Comparison of ENCODE assay signal across 31 cellular contexts in the genomic region with DNA sequence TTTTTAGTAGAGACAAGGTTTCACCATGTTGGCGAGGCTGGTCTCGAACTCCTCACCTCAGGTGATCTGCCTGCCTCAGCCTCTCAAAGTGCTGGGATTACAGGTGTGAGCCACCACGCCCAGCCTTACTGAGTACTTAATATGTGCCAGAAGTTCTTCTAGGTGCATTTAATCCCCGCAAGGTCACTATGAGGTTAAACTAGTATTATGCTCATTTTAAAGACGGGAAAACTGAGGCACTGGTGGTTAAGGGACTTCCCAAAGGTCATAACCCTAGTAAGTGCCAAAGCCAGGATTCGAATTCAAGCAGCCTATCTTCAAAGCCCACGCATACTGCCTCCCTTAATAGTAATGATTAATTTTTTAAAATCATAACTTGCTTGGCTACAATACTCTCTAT. TPM values are rescaled to one million over a fixed set of nuclear protein-coding genes. Genes with fewer than 3 reads are reported as not detected.
DNase-seq lines count a peak whose midpoint lies in the region; ATAC-seq, FAIRE-seq and TF ChIP-seq lines count a peak whose summit lies in the region.
"Had no signal": no experiment of that assay in that cellular context is flagged by ENCODE, and none has a peak within 500 bp of the region (broad histone marks: within the 10 kb centered on the region; RNA-seq: fewer than 3 reads in every experiment).

No MANE protein-coding gene starts in this region.

- H3K9me3 ChIP-seq in HepG2 (ENCODE audit: low read length), result no peaks in the 10 kb centered on the region
- H3K9me3 ChIP-seq in right lobe of liver, result no peaks in the 10 kb centered on the region
- no peaks in the 10 kb centered on the region for H3K9me3 ChIP-seq in esophagus muscularis mucosa
- no peaks in the 10 kb centered on the region for H3K9me3 ChIP-seq in neuronal stem cell (replicated peaks in 1 of 2; ENCODE audit: control insufficient read depth in 2 of 2, insufficient read depth in 1 of 2, low read depth in 1 of 2, low read length in 2 of 2)
- H3K9me3 ChIP-seq in uterus, result no peaks in the 10 kb centered on the region
- no peaks in the 10 kb centered on the region for H3K9me3 ChIP-seq in tibial nerve
- H3K9me3 ChIP-seq: A549; BLaER1 treated with 17β-estradiol and CSF1 and Interleukin-3, amounts not matched to agents 10 nM and 100 nM; SJSA1 had no signal

- peaks cover 0 to 52% of the 10 kb centered on the region in 2 experiments; a peak in 4 of 5 replicates for H3K27me3 ChIP-seq in HepG2 (ENCODE audit: control insufficient read depth in 1 of 2, insufficient read depth in 2 of 2, low read length in 2 of 2)
- no peaks in the 10 kb centered on the region for H3K27me3 ChIP-seq in right lobe of liver
- H3K27me3 ChIP-seq in esophagus muscularis mucosa, result peaks cover 0 to 58% (median 0%) of the 10 kb centered on the region in 4 donors
- peaks cover 0 to 3% (median 0%) of the 10 kb centered on the region in 3 experiments for H3K27me3 ChIP-seq in neuronal stem cell (ENCODE audit: control insufficient read depth in 3 of 3, insufficient read depth in 3 of 3, low read depth in 1 of 3, low read length in 3 of 3)
- H3K27me3 ChIP-seq in uterus, result no peaks in the 10 kb centered on the region
- H3K27me3 ChIP-seq in tibial nerve, result peaks cover 0 to 22% of the 10 kb centered on the region in 2 donors
- H3K27me3 ChIP-seq: BLaER1 treated with 17β-estradiol and CSF1 and Interleukin-3, amounts not matched to agents 10 nM and 100 nM had no signal

- no peak for TF ChIP-seq CTCF in HepG2 (CRISPR knock-in tag; IDR thresholded peaks at IDR 0.05)
- no peak for TF ChIP-seq CTCF in right lobe of liver (IDR thresholded peaks at IDR 0.05)
- no peak for TF ChIP-seq CTCF in esophagus muscularis mucosa (IDR thresholded peaks at IDR 0.05)
- no peak for TF ChIP-seq CTCF in uterus (IDR thresholded peaks at IDR 0.05)
- no peak for TF ChIP-seq CTCF in tibial nerve (IDR thresholded peaks at IDR 0.05)

- no peak for DNase-seq in HepG2 (ENCODE audit: low spot score)
- DNase-seq in right lobe of liver, result no peak
- DNase-seq in esophagus muscularis mucosa (ENCODE audit: extremely low spot score), result no peak
- no peak for DNase-seq in neuronal stem cell (ENCODE audit: low spot score)
- DNase-seq in uterus, result no peak
- DNase-seq in NK-92 treated with Interleukin-12 subunit alpha and Interleukin-12 subunit beta, amount 100 ng/mL, for 24 hours (lab: John Stamatoyannopoulos, UW), result no peak
- DNase-seq in tibial nerve (ENCODE audit: low spot score in 2 of 2), result no peak
- no peak for DNase-seq in nucleus accumbens (lab: John Stamatoyannopoulos, UW)
- DNase-seq: AML-193; CD4-positive, alpha-beta T cell; COR-L47; DMS53; KBM-7; MV-4-11; NCI-H1105; NCI-H1436 treated with DMSO at 0.1 percent for 48 hours; NCI-H187 treated with DMSO at 0.1 percent for 48 hours; NCI-H446; NCI-H524 treated with DMSO at 0.1 percent for 48 hours; NCI-H774; PC-3 had no signal

- no peak overlapping the region for H2BK15ac ChIP-seq in neuronal stem cell (ENCODE audit: low read length)

- no peak for TF ChIP-seq RAD21 in HepG2 (CRISPR knock-in tag; IDR thresholded peaks at IDR 0.05)

- H3K9ac ChIP-seq in HepG2 (ENCODE audit: insufficient read depth, low read depth, low read length) (no peak overlapping the region), neuronal stem cell (ENCODE audit: low read depth, low read length, poor library complexity) (no peak overlapping the region)
- H3K9ac ChIP-seq: BLaER1 treated with 17β-estradiol and CSF1 and Interleukin-3, amounts not matched to agents 10 nM and 100 nM had no signal

- no peak overlapping the region for H3K4me3 ChIP-seq in HepG2 (replicated peaks in 1 of 3; ENCODE audit: insufficient read depth in 1 of 3, low read depth in 2 of 3, low read length in 3 of 3)
- H3K4me3 ChIP-seq in right lobe of liver, result no peak overlapping the region
- no peak overlapping the region for H3K4me3 ChIP-seq in esophagus muscularis mucosa
- H3K4me3 ChIP-seq in neuronal stem cell (ENCODE audit: low read length in 2 of 2), result no peak overlapping the region
- no peak overlapping the region for H3K4me3 ChIP-seq in uterus
- no peak overlapping the region for H3K4me3 ChIP-seq in tibial nerve
- H3K4me3 ChIP-seq: A549; BLaER1 treated with 17β-estradiol and CSF1 and Interleukin-3, amounts not matched to agents 10 nM and 100 nM; SJSA1 had no signal

- no peak overlapping the region for H3K14ac ChIP-seq in neuronal stem cell (ENCODE audit: low read length)

- TF ChIP-seq POLR2A in HepG2 (IDR thresholded peaks at IDR 0.05; ENCODE audit: insufficient read depth in 1 of 2, low read depth in 2 of 2, low read length in 2 of 2) (no peak), right lobe of liver (IDR thresholded peaks at IDR 0.05) (no peak), esophagus muscularis mucosa (IDR thresholded peaks at IDR 0.05; ENCODE audit: low read depth) (no peak), uterus (IDR thresholded peaks at IDR 0.05) (no peak), tibial nerve (IDR thresholded peaks at IDR 0.05) (no peak)

- no peaks in the 10 kb centered on the region for H3K79me2 ChIP-seq in HepG2 (ENCODE audit: insufficient read depth, low read length)

- no peaks in the 10 kb centered on the region for H3K36me3 ChIP-seq in HepG2 (replicated peaks in 1 of 2; ENCODE audit: control insufficient read depth in 1 of 2, insufficient read depth in 2 of 2, low read length in 2 of 2)
- no peaks in the 10 kb centered on the region for H3K36me3 ChIP-seq in right lobe of liver
- H3K36me3 ChIP-seq in esophagus muscularis mucosa, result no peaks in the 10 kb centered on the region
- no peaks in the 10 kb centered on the region for H3K36me3 ChIP-seq in neuronal stem cell (replicated peaks in 1 of 2; ENCODE audit: control insufficient read depth in 2 of 2, insufficient read depth in 2 of 2, low read length in 2 of 2)
- no peaks in the 10 kb centered on the region for H3K36me3 ChIP-seq in uterus
- no peaks in the 10 kb centered on the region for H3K36me3 ChIP-seq in tibial nerve
- H3K36me3 ChIP-seq: BLaER1 treated with 17β-estradiol and CSF1 and Interleukin-3, amounts not matched to agents 10 nM and 100 nM; SJSA1 had no signal

- ATAC-seq in HepG2 (no peak), right lobe of liver (no peak)
- ATAC-seq: PC-3 had no signal

- CTCF ChIA-PET in HepG2 (lab: Yijun Ruan, JAX; ENCODE audit: low intra/inter-chr PET ratio, low total read pairs), result no interaction called here

- H3K27ac ChIP-seq in HepG2 (ENCODE audit: extremely low read length, insufficient read depth, low read length) (no peak overlapping the region), right lobe of liver (no peak overlapping the region), esophagus muscularis mucosa (replicated peaks in 1 of 4) (peak overlapping the region in 3 of 4 donors; percentile 49 to 68 (median 50)), neuronal stem cell (replicated peaks; ENCODE audit: low read length) (no peak overlapping the region), uterus (peak overlapping the region; percentile 20 to 33), tibial nerve (peak overlapping the region in 1 of 4 donors; percentile 15)
- H3K27ac ChIP-seq: A549; BLaER1 treated with 17β-estradiol and CSF1 and Interleukin-3, amounts not matched to agents 10 nM and 100 nM; SJSA1 had no signal

- peak overlapping the region; percentile 40 for H2AK5ac ChIP-seq in neuronal stem cell (ENCODE audit: low read depth, low read length)

- in situ Hi-C loops in HepG2 (cut with HindIII; ENCODE audit: extremely low pct_ligation_motif_present, low pct_unique_long_range_greater_than_20kb), result no loop called here

- H2AFZ ChIP-seq in HepG2 (ENCODE audit: low read length), result no peak overlapping the region
- H2AFZ ChIP-seq in neuronal stem cell (ENCODE audit: low read length), result no peak overlapping the region

- H3K79me1 ChIP-seq in neuronal stem cell (ENCODE audit: low read depth, low read length), result no peaks in the 10 kb centered on the region

- H3K4me1 ChIP-seq in HepG2 (ENCODE audit: insufficient read depth, low read length) (0 out of 2 replicates have a peak, but pooled peaks cover 5% of the 10 kb centered on the region), right lobe of liver (no peaks in the 10 kb centered on the region), esophagus muscularis mucosa (peaks cover 0 to 32% (median 8%) of the 10 kb centered on the region in 4 donors), neuronal stem cell (ENCODE audit: control insufficient read depth in 2 of 2, insufficient read depth in 1 of 2, low read depth in 1 of 2, low read length in 2 of 2) (peaks cover 6 to 11% of the 10 kb centered on the region in 2 donors), uterus (no peaks in the 10 kb centered on the region), tibial nerve (peaks cover 0 to 10% (median 0%) of the 10 kb centered on the region in 4 donors)
- H3K4me1 ChIP-seq: A549, SJSA1 had no signal

- WGBS in HepG2 (ENCODE audit: low lambda C conversion rate), result 19% methylated on average over 7 of the region's 7 CpGs
- 64% methylated on average over 7 of the region's 7 CpGs for WGBS in right lobe of liver (ENCODE audit: insufficient coverage, low coverage, low lambda C conversion rate, missing lambda C conversion rate)
- 82% methylated on average over 7 of the region's 7 CpGs for WGBS in esophagus muscularis mucosa
- no CpG with 5 or more reads among the region's 7 CpGs for WGBS in neuronal stem cell (ENCODE audit: extremely low coverage in 2 of 2, insufficient read length in 2 of 2, insufficient replicate concordance in 1 of 2), 2 donors
- WGBS in tibial nerve, 2 donors, result 92% methylated on average over 7 of the region's 7 CpGs

- H3K4ac ChIP-seq in neuronal stem cell (ENCODE audit: low read length), result no peak overlapping the region

- TF ChIP-seq EP300 in HepG2 (IDR thresholded peaks at IDR 0.05; ENCODE audit: low read depth in 2 of 2, low read length in 2 of 2) (no peak), HepG2 (CRISPR knock-in tag; IDR thresholded peaks at IDR 0.05; ENCODE audit: borderline replicate concordance) (no peak), esophagus muscularis mucosa (IDR thresholded peaks at IDR 0.05) (no peak), tibial nerve (IDR thresholded peaks at IDR 0.05) (no peak)

- no peak overlapping the region for H4K91ac ChIP-seq in neuronal stem cell (ENCODE audit: low read depth, low read length, poor library complexity)

- no peak overlapping the region for H4K8ac ChIP-seq in neuronal stem cell (ENCODE audit: low read depth, low read length)

- H3K23ac ChIP-seq in neuronal stem cell (ENCODE audit: low read depth, low read length, poor library complexity), result no peak overlapping the region

- no peak overlapping the region for H3K18ac ChIP-seq in neuronal stem cell (ENCODE audit: low read length)

- POLR2A ChIA-PET in HepG2 (lab: Yijun Ruan, JAX), result no interaction called here

- H2BK120ac ChIP-seq in neuronal stem cell (ENCODE audit: low read depth, low read length), result no peak overlapping the region

- no TSS peak for BruUV-seq in HepG2 (replicated peaks; lab: Mats Ljungman, UMichigan)

- no peaks in the 10 kb centered on the region for H4K20me1 ChIP-seq in HepG2 (ENCODE audit: insufficient read depth, low read length)
- H4K20me1 ChIP-seq: BLaER1 treated with 17β-estradiol and CSF1 and Interleukin-3, amounts not matched to agents 10 nM and 100 nM had no signal

- intact Hi-C loops in HepG2 (cut with micrococcal nuclease; ENCODE audit: unreplicated experiment), result no loop called here
- intact Hi-C loops in right lobe of liver (cut with DNase I), result no loop called here
- intact Hi-C loops in esophagus muscularis mucosa (cut with DNase I), result no loop called here
- intact Hi-C loops in uterus (cut with DNase I; ENCODE audit: low total_unique reads), result no loop called here

- no peak for FAIRE-seq in HepG2 (lab: Jason Lieb, UNC)
- FAIRE-seq: A549, H54 had no signal

- H3K4me2 ChIP-seq in HepG2 (ENCODE audit: low read depth, low read length), result no peak overlapping the region
- no peak overlapping the region for H3K4me2 ChIP-seq in neuronal stem cell (ENCODE audit: insufficient read depth, low read length, poor library complexity, severe bottlenecking)
- H3K4me2 ChIP-seq: A549; BLaER1 treated with 17β-estradiol and CSF1 and Interleukin-3, amounts not matched to agents 10 nM and 100 nM had no signal

- H2BK5ac ChIP-seq in neuronal stem cell (ENCODE audit: low read length), result peak overlapping the region; percentile 85

- no peak overlapping the region for H2BK12ac ChIP-seq in neuronal stem cell (ENCODE audit: low read length)

RNA-seq across cellular contexts. Expression of a gene that starts 0.7 kb away (rescaled TPM):
- total RNA-seq in HepG2 (2016; rRNA removed; fragmentation: Illumina TruSeq; extraction: Trizol) (0.15 TPM in 1 of 2 replicates, not detected in the other), right lobe of liver (1 to 10 TPM in 2 of 6 experiments, under 1 TPM in 4; 0.61 to 1.7 (median 0.89) TPM), esophagus muscularis mucosa (10 to 100 TPM in 2 of 4 donors, 1 to 10 TPM in 2; 6.0 to 12.1 (median 10.4) TPM), uterus (10 to 100 TPM in 2 of 4 donors, 1 to 10 TPM in 2; 3.5 to 21.9 (median 10.0) TPM), tibial nerve (10 to 100 TPM in 3 of 4 donors, 1 to 10 TPM in 1; 5.4 to 14.2 (median 13.6) TPM)
- 0.18 TPM in 1 of 2 replicates, not detected in the other for total RNA-seq in HepG2 (2016; cell fraction: cytosol; rRNA removed; fragmentation: Illumina TruSeq; extraction: Trizol; ENCODE audit: low read depth)
- 0.09 TPM in 1 of 2 replicates, not detected in the other for total RNA-seq in HepG2 (2016; cell fraction: insoluble cytoplasmic fraction; rRNA removed; fragmentation: Illumina TruSeq; extraction: Trizol)
- not detected in 2 replicates for total RNA-seq in HepG2 (2016; cell fraction: membrane; rRNA removed; fragmentation: Illumina TruSeq; extraction: Trizol)
- not detected in 2 replicates for total RNA-seq in HepG2 (2016; cell fraction: nucleus; rRNA removed; fragmentation: Illumina TruSeq; extraction: Trizol)
- not detected in 2 replicates for polyA plus RNA-seq in HepG2 (2011; rRNA removed)
- polyA plus RNA-seq in HepG2 (2011; cell fraction: cytosol; rRNA removed), result 0.13 TPM in 1 of 2 replicates, not detected in the other
- 0.07 and 0.16 TPM in 2 replicates for polyA plus RNA-seq in HepG2 (2011; cell fraction: nucleus; rRNA removed)
- polyA plus RNA-seq in HepG2 (2012), result 0.15 TPM in 1 of 2 replicates, not detected in the other
- polyA plus RNA-seq in HepG2 (2016; cell fraction: cytosol; fragmentation: Illumina TruSeq; extraction: Trizol; ENCODE audit: low read depth), result not detected in 2 replicates
- 0.12 and 0.25 TPM in 2 replicates for polyA plus RNA-seq in HepG2 (2016; cell fraction: insoluble cytoplasmic fraction; fragmentation: Illumina TruSeq; extraction: Trizol; ENCODE audit: low read depth)
- polyA plus RNA-seq in HepG2 (2016; cell fraction: membrane; fragmentation: Illumina TruSeq; extraction: Trizol; ENCODE audit: low read depth), result 0.08 TPM in 1 of 2 replicates, not detected in the other
- polyA plus RNA-seq in HepG2 (2016; cell fraction: nucleus; fragmentation: Illumina TruSeq; extraction: Trizol; ENCODE audit: insufficient read depth, low read depth), result 0.42 TPM in 1 of 2 replicates, not detected in the other
- not detected in 2 replicates for polyA minus RNA-seq in HepG2 (2011; rRNA and poly(A)+ RNA removed; ENCODE audit: low replicate concordance)
- polyA minus RNA-seq in HepG2 (2011; cell fraction: cytosol; rRNA and poly(A)+ RNA removed), result not detected in 2 replicates
- not detected in 2 replicates for polyA minus RNA-seq in HepG2 (2011; cell fraction: nucleus; rRNA and poly(A)+ RNA removed)
- 1.4 TPM for polyA plus RNA-seq in neuronal stem cell (2013, experiment 1 of 2)
- polyA plus RNA-seq in neuronal stem cell (2013, experiment 2 of 2), result 1.2 TPM
- total RNA-seq: CD4-positive, alpha-beta T cell; HT1080; LHCN-M2; MCF 10A; PC-3; RPMI7951; SJSA1 had no signal

RNA-seq across cellular contexts. Expression of a gene that starts 41.6 kb away (rescaled TPM):
- total RNA-seq in HepG2 (2016; rRNA removed; fragmentation: Illumina TruSeq; extraction: Trizol), result not detected in 2 replicates
- not detected in 2 replicates for total RNA-seq in HepG2 (2016; cell fraction: cytosol; rRNA removed; fragmentation: Illumina TruSeq; extraction: Trizol; ENCODE audit: low read depth)
- total RNA-seq in HepG2 (2016; cell fraction: insoluble cytoplasmic fraction; rRNA removed; fragmentation: Illumina TruSeq; extraction: Trizol), result not detected in 2 replicates
- total RNA-seq in HepG2 (2016; cell fraction: membrane; rRNA removed; fragmentation: Illumina TruSeq; extraction: Trizol), result not detected in 2 replicates
- not detected in 2 replicates for total RNA-seq in HepG2 (2016; cell fraction: nucleus; rRNA removed; fragmentation: Illumina TruSeq; extraction: Trizol)
- not detected in 2 replicates for polyA plus RNA-seq in HepG2 (2011; rRNA removed)
- not detected in 2 replicates for polyA plus RNA-seq in HepG2 (2011; cell fraction: cytosol; rRNA removed)
- polyA plus RNA-seq in HepG2 (2011; cell fraction: nucleus; rRNA removed), result not detected in 2 replicates
- polyA plus RNA-seq in HepG2 (2012), result not detected in 2 replicates
- not detected in 2 replicates for polyA plus RNA-seq in HepG2 (2016; cell fraction: cytosol; fragmentation: Illumina TruSeq; extraction: Trizol; ENCODE audit: low read depth)
- polyA plus RNA-seq in HepG2 (2016; cell fraction: insoluble cytoplasmic fraction; fragmentation: Illumina TruSeq; extraction: Trizol; ENCODE audit: low read depth), result not detected in 2 replicates
- polyA plus RNA-seq in HepG2 (2016; cell fraction: membrane; fragmentation: Illumina TruSeq; extraction: Trizol; ENCODE audit: low read depth), result not detected in 2 replicates
- not detected in 2 replicates for polyA plus RNA-seq in HepG2 (2016; cell fraction: nucleus; fragmentation: Illumina TruSeq; extraction: Trizol; ENCODE audit: insufficient read depth, low read depth)
- polyA minus RNA-seq in HepG2 (2011; rRNA and poly(A)+ RNA removed; ENCODE audit: low replicate concordance), result 0.02 TPM in 1 of 2 replicates, not detected in the other
- not detected in 2 replicates for polyA minus RNA-seq in HepG2 (2011; cell fraction: cytosol; rRNA and poly(A)+ RNA removed)
- not detected in 2 replicates for polyA minus RNA-seq in HepG2 (2011; cell fraction: nucleus; rRNA and poly(A)+ RNA removed)
- total RNA-seq in right lobe of liver, result not detected
- not detected for total RNA-seq in esophagus muscularis mucosa
- 0.06 TPM for polyA plus RNA-seq in neuronal stem cell (2013, experiment 1 of 2)
- 0.07 TPM for polyA plus RNA-seq in neuronal stem cell (2013, experiment 2 of 2)
- total RNA-seq in uterus, result under 1 TPM in 1 of 4 donors, not detected in 3; 0.14 TPM
- total RNA-seq in tibial nerve, result not detected
- total RNA-seq: CD4-positive, alpha-beta T cell; HT1080; LHCN-M2; MCF 10A; PC-3; Right ventricle myocardium inferior; RPMI7951; SJSA1 had no signal

RNA-seq across cellular contexts. Expression of a gene that starts 42.5 kb away (rescaled TPM):
- total RNA-seq in HepG2 (2016; rRNA removed; fragmentation: Illumina TruSeq; extraction: Trizol) (not detected in 2 replicates), right lobe of liver (10 to 100 TPM in 1 of 6 experiments, 1 to 10 TPM in 5; 2.9 to 17.1 (median 5.6) TPM), esophagus muscularis mucosa (10 to 100 TPM in 2 of 4 donors, 1 to 10 TPM in 2; 7.8 to 36.6 (median 11.4) TPM), uterus (1 to 10 TPM; 1.3 to 7.0 (median 4.1) TPM), tibial nerve (10 to 100 TPM; 10.5 to 47.4 (median 13.7) TPM)
- total RNA-seq in HepG2 (2016; cell fraction: cytosol; rRNA removed; fragmentation: Illumina TruSeq; extraction: Trizol; ENCODE audit: low read depth), result not detected in 2 replicates
- not detected in 2 replicates for total RNA-seq in HepG2 (2016; cell fraction: insoluble cytoplasmic fraction; rRNA removed; fragmentation: Illumina TruSeq; extraction: Trizol)
- not detected in 2 replicates for total RNA-seq in HepG2 (2016; cell fraction: membrane; rRNA removed; fragmentation: Illumina TruSeq; extraction: Trizol)
- not detected in 2 replicates for total RNA-seq in HepG2 (2016; cell fraction: nucleus; rRNA removed; fragmentation: Illumina TruSeq; extraction: Trizol)
- polyA plus RNA-seq in HepG2 (2011; rRNA removed), result 0.04 and 0.10 TPM in 2 replicates
- polyA plus RNA-seq in HepG2 (2011; cell fraction: cytosol; rRNA removed), result 0.05 TPM in 1 of 2 replicates, not detected in the other
- 0.06 TPM in 1 of 2 replicates, not detected in the other for polyA plus RNA-seq in HepG2 (2011; cell fraction: nucleus; rRNA removed)
- not detected in 2 replicates for polyA plus RNA-seq in HepG2 (2012)
- polyA plus RNA-seq in HepG2 (2016; cell fraction: cytosol; fragmentation: Illumina TruSeq; extraction: Trizol; ENCODE audit: low read depth), result not detected in 2 replicates
- not detected in 2 replicates for polyA plus RNA-seq in HepG2 (2016; cell fraction: insoluble cytoplasmic fraction; fragmentation: Illumina TruSeq; extraction: Trizol; ENCODE audit: low read depth)
- not detected in 2 replicates for polyA plus RNA-seq in HepG2 (2016; cell fraction: membrane; fragmentation: Illumina TruSeq; extraction: Trizol; ENCODE audit: low read depth)
- not detected in 2 replicates for polyA plus RNA-seq in HepG2 (2016; cell fraction: nucleus; fragmentation: Illumina TruSeq; extraction: Trizol; ENCODE audit: insufficient read depth, low read depth)
- polyA minus RNA-seq in HepG2 (2011; rRNA and poly(A)+ RNA removed; ENCODE audit: low replicate concordance), result not detected in 2 replicates
- not detected in 2 replicates for polyA minus RNA-seq in HepG2 (2011; cell fraction: cytosol; rRNA and poly(A)+ RNA removed)
- polyA minus RNA-seq in HepG2 (2011; cell fraction: nucleus; rRNA and poly(A)+ RNA removed), result not detected in 2 replicates
- 0.25 TPM for polyA plus RNA-seq in neuronal stem cell (2013, experiment 1 of 2)
- 0.14 TPM for polyA plus RNA-seq in neuronal stem cell (2013, experiment 2 of 2)
- total RNA-seq: Daoy, HT1080, LHCN-M2, MCF 10A, PC-3, RPMI7951, SJSA1 had no signal

RNA-seq across cellular contexts. Expression of a gene that starts 57.7 kb away (rescaled TPM):
- 16.6 and 22.1 TPM in 2 replicates for total RNA-seq in HepG2 (2016; rRNA removed; fragmentation: Illumina TruSeq; extraction: Trizol)
- total RNA-seq in HepG2 (2016; cell fraction: cytosol; rRNA removed; fragmentation: Illumina TruSeq; extraction: Trizol; ENCODE audit: low read depth), result 5.1 and 5.7 TPM in 2 replicates
- total RNA-seq in HepG2 (2016; cell fraction: insoluble cytoplasmic fraction; rRNA removed; fragmentation: Illumina TruSeq; extraction: Trizol), result 16.1 and 23.7 TPM in 2 replicates
- 12.0 and 13.1 TPM in 2 replicates for total RNA-seq in HepG2 (2016; cell fraction: membrane; rRNA removed; fragmentation: Illumina TruSeq; extraction: Trizol)
- total RNA-seq in HepG2 (2016; cell fraction: nucleus; rRNA removed; fragmentation: Illumina TruSeq; extraction: Trizol), result 8.3 and 9.7 TPM in 2 replicates
- 18.0 and 20.2 TPM in 2 replicates for polyA plus RNA-seq in HepG2 (2011; rRNA removed)
- 19.4 and 20.2 TPM in 2 replicates for polyA plus RNA-seq in HepG2 (2011; cell fraction: cytosol; rRNA removed)
- 11.2 and 13.9 TPM in 2 replicates for polyA plus RNA-seq in HepG2 (2011; cell fraction: nucleus; rRNA removed)
- polyA plus RNA-seq in HepG2 (2012), result 15.0 and 15.5 TPM in 2 replicates
- polyA plus RNA-seq in HepG2 (2016; cell fraction: cytosol; fragmentation: Illumina TruSeq; extraction: Trizol; ENCODE audit: low read depth), result 6.4 and 6.6 TPM in 2 replicates
- polyA plus RNA-seq in HepG2 (2016; cell fraction: insoluble cytoplasmic fraction; fragmentation: Illumina TruSeq; extraction: Trizol; ENCODE audit: low read depth), result 34.8 and 36.2 TPM in 2 replicates
- polyA plus RNA-seq in HepG2 (2016; cell fraction: membrane; fragmentation: Illumina TruSeq; extraction: Trizol; ENCODE audit: low read depth), result 11.1 and 11.7 TPM in 2 replicates
- 20.9 and 21.7 TPM in 2 replicates for polyA plus RNA-seq in HepG2 (2016; cell fraction: nucleus; fragmentation: Illumina TruSeq; extraction: Trizol; ENCODE audit: insufficient read depth, low read depth)
- polyA minus RNA-seq in HepG2 (2011; rRNA and poly(A)+ RNA removed; ENCODE audit: low replicate concordance), result 3.7 and 8.1 TPM in 2 replicates
- polyA minus RNA-seq in HepG2 (2011; cell fraction: cytosol; rRNA and poly(A)+ RNA removed), result 3.5 and 4.6 TPM in 2 replicates
- 5.8 and 6.6 TPM in 2 replicates for polyA minus RNA-seq in HepG2 (2011; cell fraction: nucleus; rRNA and poly(A)+ RNA removed)
- total RNA-seq in right lobe of liver, result 1 to 10 TPM; 4.5 to 6.6 (median 4.9) TPM
- total RNA-seq in esophagus muscularis mucosa, result 10 to 100 TPM in 3 of 4 donors, 1 to 10 TPM in 1; 7.9 to 15.9 (median 10.8) TPM
- polyA plus RNA-seq in neuronal stem cell (2013, experiment 1 of 2), result 20.2 TPM
- polyA plus RNA-seq in neuronal stem cell (2013, experiment 2 of 2), result 20.3 TPM
- total RNA-seq in uterus, result 100 to 1,000 TPM in 1 of 4 donors, 10 to 100 TPM in 1, 1 to 10 TPM in 2; 1.2 to 109 (median 9.5) TPM
- total RNA-seq in tibial nerve, result 10 to 100 TPM in 3 of 4 donors, 1 to 10 TPM in 1; 9.6 to 15.7 (median 11.0) TPM

Comparison
In these comparisons a context has a peak if more than half of its experiments do, and no peak if none do; other contexts are left out.
1. H3K27ac ChIP-seq: peak in esophagus muscularis mucosa (3 of 4) and uterus (2 of 2); none in HepG2 (single experiment), right lobe of liver (0 of 3) and neuronal stem cell (single experiment).